ENCODE assay signal across 12 cellular contexts in the genomic region with DNA sequence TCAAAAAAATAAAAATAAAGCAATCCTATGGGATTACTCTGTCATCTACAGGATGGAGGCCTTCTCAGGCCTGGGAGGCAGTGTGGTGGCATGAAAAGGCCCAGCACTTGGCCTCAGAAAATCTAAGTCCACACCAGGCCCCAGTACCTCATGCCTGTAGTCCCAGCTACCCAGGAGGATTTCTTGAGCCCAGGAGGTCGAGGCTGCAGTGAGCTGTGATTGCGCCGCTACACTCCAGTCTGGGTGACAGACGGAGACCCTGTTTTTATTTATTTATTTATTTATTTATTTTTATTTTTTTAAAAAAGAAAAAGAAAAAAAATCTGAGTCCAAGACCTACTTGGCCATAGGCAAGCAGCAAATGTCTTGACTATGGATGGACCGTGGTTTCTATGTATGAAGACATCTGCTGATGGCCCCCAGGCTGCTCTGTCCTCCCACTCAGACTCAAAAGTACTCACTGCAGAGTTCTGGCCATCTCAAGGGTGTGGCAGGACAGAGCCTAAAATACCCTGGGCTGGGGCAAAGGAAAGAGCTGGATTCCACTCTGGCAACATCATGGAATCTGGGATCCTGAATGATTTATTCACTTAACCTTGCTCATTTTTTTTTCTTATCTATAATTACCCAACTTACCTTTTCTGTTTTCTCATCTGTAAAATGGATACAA.
"Had no signal": no experiment of that assay in that cellular context is flagged by ENCODE, and none has a peak within 500 bp of the region (broad histone marks: within the 10 kb centered on the region; RNA-seq: fewer than 3 reads in every experiment).

No MANE protein-coding gene starts in this region.

- H2AFZ ChIP-seq: hepatocyte had no signal

- DNase-seq: left ventricle myocardium superior; spleen; stimulated activated CD4-positive, alpha-beta T cell treated with anti-CD3 and anti-CD28 coated beads, Interleukin-1b, Interleukin-23, amount 100 ng/mL, for 48 hours; stimulated activated CD4-positive, alpha-beta T cell treated with anti-CD3 and anti-CD28 coated beads, Interleukin-4, amount 100 ng/mL, for 24 hours; upper lobe of left lung; uterus had no signal

- H3K27ac ChIP-seq: colonic mucosa, hepatocyte, pancreas, prostate gland, spleen, tibial artery, upper lobe of left lung, uterus had no signal

- H3K27me3 ChIP-seq: colonic mucosa, hepatocyte, pancreas, spleen, tibial artery, upper lobe of left lung, uterus had no signal

- H3K4me2 ChIP-seq: hepatocyte had no signal

- H3K4me3 ChIP-seq: colonic mucosa, hepatocyte, lung, pancreas, prostate gland, spleen, tibial artery, upper lobe of left lung, uterus had no signal

- H3K4me1 ChIP-seq: pancreas, uterus had no signal

- H3K79me2 ChIP-seq: hepatocyte had no signal

- H3K36me3 ChIP-seq: colonic mucosa, prostate gland, spleen, upper lobe of left lung, uterus had no signal

- H3K9me3 ChIP-seq: colonic mucosa, pancreas, prostate gland, spleen, tibial artery, upper lobe of left lung, uterus had no signal
